In the genomic region with DNA sequence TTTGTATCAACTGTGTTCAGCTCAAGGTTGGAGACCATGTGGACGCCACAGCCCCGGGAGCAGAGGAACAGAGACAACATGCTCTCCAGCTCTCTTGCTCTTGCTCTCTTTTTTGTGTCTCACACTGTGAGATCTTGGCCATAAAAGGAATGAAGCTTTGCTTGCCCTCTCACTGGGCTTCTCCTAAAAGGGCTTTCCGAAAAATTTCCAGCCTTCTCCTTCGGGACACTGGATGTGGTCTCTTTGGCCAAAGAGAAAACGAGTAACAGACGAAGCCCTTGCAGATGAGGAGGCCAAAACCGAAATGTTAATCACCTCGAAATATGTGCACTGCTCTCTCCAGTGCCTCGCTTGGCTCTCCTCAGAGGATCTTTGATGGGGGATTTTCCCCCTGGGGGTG, we compare ENCODE assay signal across 14 cellular contexts.
DNase-seq lines count a peak whose midpoint lies in the region; ATAC-seq lines count a peak whose summit lies in the region.
"Had no signal": no experiment of that assay in that cellular context is flagged by ENCODE, and none has a peak within 500 bp of the region (broad histone marks: within the 10 kb centered on the region; RNA-seq: fewer than 3 reads in every experiment).

No MANE protein-coding gene starts in this region.

- WGBS in aorta, 2 donors = 4 to 8% methylated on average over 9 of the region's 9 CpGs

- H3K27ac ChIP-seq in rectal smooth muscle tissue (ENCODE audit: low read depth, low read length) (peak overlapping the region; percentile 98), aorta (ENCODE audit: low read depth in 1 of 2, low read length in 2 of 2) (peak overlapping the region; percentile 87 to 99)

- peak overlapping the region; percentile 40 for H3K4me3 ChIP-seq in rectal smooth muscle tissue (ENCODE audit: low read length)
- no peak overlapping the region for H3K4me3 ChIP-seq in aorta (ENCODE audit: low read length in 2 of 2)

- ATAC-seq in Right ventricle myocardium inferior (peak; percentile 55), aorta (ENCODE audit: low FRiP score) (peak; percentile 74), GM19328 (IDR thresholded peaks at IDR 0.05; ENCODE audit: unreplicated experiment) (no peak)
- ATAC-seq: activated T-cell treated with anti-CD3 and anti-CD28 coated beads, Interleukin-2, amount 50 U/mL, for 72 hours had no signal

- H3K36me3 ChIP-seq in rectal smooth muscle tissue (ENCODE audit: control insufficient read depth, insufficient read depth, low read length) (no peaks in the 10 kb centered on the region), aorta (ENCODE audit: control insufficient read depth in 1 of 2, insufficient read depth in 2 of 2, low read length in 1 of 2) (no peaks in the 10 kb centered on the region)

- H3K27me3 ChIP-seq in rectal smooth muscle tissue (ENCODE audit: control insufficient read depth, insufficient read depth, low read length) (no peaks in the 10 kb centered on the region), aorta (ENCODE audit: control insufficient read depth in 1 of 2, insufficient read depth in 2 of 2, low read length in 1 of 2) (no peaks in the 10 kb centered on the region)

- intact Hi-C loops in Right ventricle myocardium inferior (cut with DNase I) (no loop called here), cardiac septum (cut with DNase I) (no loop called here), aorta (cut with DNase I) (loop anchor here in 1 of 2 donors (2.0 kb wide), 1 partner anchor 73 kb away; no protein-coding TSS in a partner anchor)

- DNase-seq in Right ventricle myocardium inferior (ENCODE audit: missing footprints) = no peak
- DNase-seq in cardiac septum (ENCODE audit: low spot score) = no peak
- DNase-seq in inferior parietal cortex (ENCODE audit: extremely low spot score) = peak; percentile 20
- no peak for DNase-seq in aorta
- DNase-seq in NCI-H748 (lab: John Stamatoyannopoulos, UW; ENCODE audit: unreplicated experiment) = no peak
- no peak for DNase-seq in NCI-H1105 treated with DMSO at 0.1 percent for 48 hours (lab: John Stamatoyannopoulos, UW)
- DNase-seq: activated CD4-positive, alpha-beta T cell treated with anti-CD3 and anti-CD28 coated beads for 1 hour; activated T-cell treated with anti-CD3 and anti-CD28 coated beads, Interleukin-2, amount 50 U/mL, for 72 hours; COR-L47; KG1; NCI-H187; SW 1271 had no signal

- H3K4me1 ChIP-seq in rectal smooth muscle tissue (ENCODE audit: control insufficient read depth, insufficient read depth, low read length) (peaks cover 54% of the 10 kb centered on the region), aorta (ENCODE audit: control insufficient read depth in 1 of 2, insufficient read depth in 2 of 2, low read length in 2 of 2) (peaks cover 0 to 8% of the 10 kb centered on the region in 2 donors)

- H3K9me3 ChIP-seq in aorta (ENCODE audit: control insufficient read depth, low read length) = no peaks in the 10 kb centered on the region

- peak overlapping the region; percentile 45 for H3K9ac ChIP-seq in rectal smooth muscle tissue (ENCODE audit: low read length)
